Comparison of ENCODE assay signal across 2 cellular contexts in the genomic region with DNA sequence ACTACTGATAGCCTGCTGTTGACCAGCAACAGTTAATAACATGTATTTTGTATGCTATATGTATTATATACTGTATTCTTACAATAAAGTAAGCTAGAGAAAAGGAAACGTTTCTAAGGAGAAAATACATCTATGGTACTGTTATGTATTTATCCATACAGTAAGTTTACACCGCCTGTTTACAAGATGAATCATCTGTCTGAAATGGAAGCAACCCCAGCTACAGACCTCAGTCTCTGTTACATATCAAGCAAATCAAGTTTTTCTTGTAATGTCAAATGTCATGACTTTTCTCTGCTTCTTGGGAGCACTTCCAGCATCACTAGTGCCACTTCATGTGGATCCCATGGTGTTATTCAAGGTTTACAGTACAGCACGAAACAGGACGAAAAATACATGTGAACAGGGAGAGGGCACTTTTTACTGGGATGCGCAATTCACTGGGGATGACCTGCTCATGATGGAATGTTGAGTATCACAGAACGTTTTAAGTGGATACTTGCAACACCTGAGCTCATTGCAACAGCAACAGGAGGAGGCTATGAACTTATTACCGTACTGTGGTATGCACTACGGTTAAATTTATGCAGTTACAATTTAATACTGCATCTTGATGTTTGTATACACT. TPM values are rescaled to one million over a fixed set of nuclear protein-coding genes. Genes with fewer than 3 reads are reported as not detected.
"Had no signal": no experiment of that assay in that cellular context is flagged by ENCODE, and none has a peak within 500 bp of the region (broad histone marks: within the 10 kb centered on the region; RNA-seq: fewer than 3 reads in every experiment).

No MANE protein-coding gene starts in this region.

RNA-seq across cellular contexts. Expression of a gene that starts 2.5 kb away (rescaled TPM):
- total RNA-seq: H1, H7 had no signal
